ENCODE assay signal across 22 cellular contexts in the genomic region with DNA sequence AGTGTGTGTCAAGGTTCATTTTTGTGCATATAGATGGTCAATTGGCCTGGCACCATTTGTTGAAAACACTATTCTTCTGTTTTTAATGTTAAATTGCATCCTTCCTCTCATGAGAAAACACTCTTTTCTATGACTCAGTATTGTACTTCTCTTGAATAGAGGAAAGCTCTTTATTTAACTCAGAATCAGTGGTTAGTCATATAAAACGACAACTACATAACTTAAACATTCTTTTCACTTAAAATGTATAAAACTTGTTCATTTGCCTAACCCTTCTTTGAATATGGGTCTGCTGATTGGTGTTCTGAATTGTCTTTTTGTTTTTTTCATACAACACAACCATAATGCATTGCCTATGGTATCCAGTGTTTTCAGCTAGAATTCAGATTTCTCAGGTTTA.
"Had no signal": no experiment of that assay in that cellular context is flagged by ENCODE, and none has a peak within 500 bp of the region (broad histone marks: within the 10 kb centered on the region; RNA-seq: fewer than 3 reads in every experiment).

No MANE protein-coding gene starts in this region.

- ATAC-seq: sciatic nerve; stimulated activated memory B cell treated with anti-CD40 and anti-IgM and Interleukin-4, amounts not matched to agents 10 μg/mL and 1 μg/mL and 100 μg/mL, for 72 hours had no signal

- DNase-seq: activated CD4-positive, alpha-beta T cell treated with anti-CD3 and anti-CD28 coated beads, Interleukin-2, amount 50 U/mL, for 48 hours; activated CD4-positive, CD25-positive, alpha-beta regulatory T cell; activated CD8-positive, alpha-beta memory T cell treated with anti-CD3 and anti-CD28 coated beads, Interleukin-2, amount 50 U/mL, for 4 hours; activated effector memory CD4-positive, alpha-beta T cell treated with anti-CD3 and anti-CD28 coated beads, Interleukin-2, amount 50 U/mL, for 16 hours; caudate nucleus; erythroblast; heart right ventricle; immature natural killer cell; kidney glomerular epithelial cell; left ventricle myocardium inferior; mammary epithelial cell; nephron progenitor cell; nucleus accumbens; SHP77 treated with DMSO at 0.1 percent for 48 hours; stimulated activated CD4-positive, alpha-beta T cell treated with anti-CD3 and anti-CD28 coated beads, Interleukin-4, amount 100 ng/mL, for 24 hours; substantia nigra; T-helper 1 cell; T-helper 9 cell; tibial artery had no signal

- H3K27ac Mint-ChIP-seq: brain; immature natural killer cell; nephron progenitor cell; stimulated activated memory B cell treated with anti-CD40 and anti-IgM and Interleukin-4, amounts not matched to agents 10 μg/mL and 1 μg/mL and 100 μg/mL, for 72 hours had no signal

- H3K9me3 Mint-ChIP-seq: immature natural killer cell; nephron progenitor cell; stimulated activated memory B cell treated with anti-CD40 and anti-IgM and Interleukin-4, amounts not matched to agents 10 μg/mL and 1 μg/mL and 100 μg/mL, for 72 hours had no signal

- H3K4me3 Mint-ChIP-seq: brain; immature natural killer cell; nephron progenitor cell; stimulated activated memory B cell treated with anti-CD40 and anti-IgM and Interleukin-4, amounts not matched to agents 10 μg/mL and 1 μg/mL and 100 μg/mL, for 72 hours had no signal

- H3K4me1 Mint-ChIP-seq: brain had no signal

- H3K36me3 Mint-ChIP-seq: brain; immature natural killer cell; stimulated activated memory B cell treated with anti-CD40 and anti-IgM and Interleukin-4, amounts not matched to agents 10 μg/mL and 1 μg/mL and 100 μg/mL, for 72 hours had no signal

- H3K27me3 Mint-ChIP-seq: stimulated activated memory B cell treated with anti-CD40 and anti-IgM and Interleukin-4, amounts not matched to agents 10 μg/mL and 1 μg/mL and 100 μg/mL, for 72 hours had no signal
